In genomic region chr7:151226875-151227782, GRCh38 we compare ENCODE assay signal across 8 cellular contexts. TPM values are rescaled to one million over a fixed set of nuclear protein-coding genes. Genes with fewer than 3 reads are reported as not detected.
DNase-seq lines count a peak whose midpoint lies in the region; ATAC-seq and TF ChIP-seq lines count a peak whose summit lies in the region.

Gene ABCF2, minus strand, starts transcription at chr7:151227205. Its CDS starts 747 bp downstream, at chr7:151226458.

- H3K36me3 ChIP-seq in mucosa of descending colon (ENCODE audit: low read depth): no peaks in the 10 kb centered on the region

- peak within 1 kb of the TSS; percentile 85 for H3K4me3 ChIP-seq in epithelial cell of esophagus (ENCODE audit: low read length)
- H3K4me3 ChIP-seq in mucosa of descending colon: peak within 1 kb of the TSS; percentile 79

- no peaks in the 10 kb centered on the region for H3K27me3 Mint-ChIP-seq in IgD-negative memory B cell

- intact Hi-C loops in mucosa of descending colon (cut with DNase I, micrococcal nuclease): no loop called here

- peak within 1 kb of the TSS; percentile 74 to 97 (median 95) for H3K27ac Mint-ChIP-seq in IgD-negative memory B cell

- TF ChIP-seq CTCF in epithelial cell of esophagus (IDR thresholded peaks at IDR 0.05; ENCODE audit: insufficient read depth, low read depth, low read length, missing control alignments) (no peak), mucosa of descending colon (IDR thresholded peaks at IDR 0.05) (no peak)

- peak within 1 kb of the TSS; percentile 91 to 100 (median 100) for H3K4me3 Mint-ChIP-seq in IgD-negative memory B cell

- peaks cover 25 to 33% (median 31%) of the 10 kb centered on the region in 3 donors for H3K4me1 Mint-ChIP-seq in IgD-negative memory B cell

- H3K9me3 Mint-ChIP-seq in IgD-negative memory B cell: no peaks in the 10 kb centered on the region

- no peaks in the 10 kb centered on the region for H3K9me3 ChIP-seq in mucosa of descending colon

- peak; percentile 97 for DNase-seq in DMS 273 treated with DMSO at 0.1 percent for 48 hours (lab: John Stamatoyannopoulos, UW)
- peak; percentile 93 for DNase-seq in OCI-M2 (lab: John Stamatoyannopoulos, UW; ENCODE audit: unreplicated experiment)
- peak; percentile 99 for DNase-seq in activated T-cell treated with anti-CD3 and anti-CD28 coated beads for 4 hours
- DNase-seq in epithelial cell of esophagus (ENCODE audit: low read depth): peak; percentile 99
- DNase-seq in mucosa of descending colon: peak; percentile 99
- DNase-seq in stimulated activated CD8-positive, alpha-beta memory T cell treated with anti-CD3 and anti-CD28 coated beads, Interleukin-4, amount 100 ng/mL, for 24 hours (ENCODE audit: low read depth): peak; percentile 98

- ATAC-seq in GM21529 (IDR thresholded peaks at IDR 0.05; ENCODE audit: unreplicated experiment) (peak; percentile 99), mucosa of descending colon (peak; percentile 97)

- H3K4me1 ChIP-seq in mucosa of descending colon (ENCODE audit: low read depth): peaks cover 30% of the 10 kb centered on the region

- peaks cover 7% of the 10 kb centered on the region for H3K36me3 Mint-ChIP-seq in IgD-negative memory B cell

RNA-seq across cellular contexts. Expression of gene ABCF2, which starts in this region (rescaled TPM):
- 34.2 TPM for polyA plus RNA-seq in IgD-negative memory B cell
- 10 to 100 TPM; 27.0 to 36.4 (median 28.4) TPM for total RNA-seq in mucosa of descending colon

Comparison
In these comparisons a context has a peak if more than half of its experiments do, and no peak if none do; other contexts are left out.
1. Peak in every context shown above with its lines: DNase-seq, ATAC-seq and H3K4me3 ChIP-seq.